8 cellular contexts compared by ENCODE assay signal in genomic region chr11:65540290-65541092, GRCh38. TPM values are rescaled to one million over a fixed set of nuclear protein-coding genes. Genes with fewer than 3 reads are reported as not detected.
DNase-seq lines count a peak whose midpoint lies in the region; FAIRE-seq and TF ChIP-seq lines count a peak whose summit lies in the region.

No MANE protein-coding gene starts in this region.

- peak; percentile 98 for DNase-seq in GM10248 (ENCODE audit: extremely low spot score)
- DNase-seq in H54 (ENCODE audit: insufficient read length, low spot score) = peak; percentile 98
- DNase-seq in LoVo (ENCODE audit: low spot score) = peak; percentile 85
- peak; percentile 64 to 97 (median 88) for DNase-seq in amygdala (lab: John Stamatoyannopoulos, UW)
- peak; percentile 93 for DNase-seq in right atrium auricular region (ENCODE audit: low spot score)
- peak; percentile 64 for DNase-seq in renal cortical epithelial cell (ENCODE audit: low read depth)
- no peak for DNase-seq in vagina (ENCODE audit: extremely low spot score in 2 of 2)

- peaks cover 18% of the 10 kb centered on the region for H3K36me3 Mint-ChIP-seq in T-helper 1 cell treated with Interleukin-12 subunit alpha and Interleukin-12 subunit beta and Interleukin-4 antibody, amounts not matched to agents 30 μg/mL and 1 μg/mL, for 36 hours (ENCODE audit: low read depth)

- FAIRE-seq in H54 (lab: Jason Lieb, UNC) = no peak

- CTCF ChIA-PET in GM10248 (lab: Yijun Ruan, JAX) = interaction anchor here (0.7 to 6.1 kb wide), 46 partner anchors 8 to 266 kb away, joined by 3 to 86 read pairs (median 6); partner anchors contain the start of genes DPF2, EHBP1L1, FAM89B and KCNK7

- H3K4me1 ChIP-seq in right atrium auricular region (peaks cover 0 to 23% of the 10 kb centered on the region in 2 donors), vagina (peaks cover 28% of the 10 kb centered on the region)

- H3K36me3 ChIP-seq in right atrium auricular region (peaks cover 29% of the 10 kb centered on the region), vagina (peaks cover 0 to 12% of the 10 kb centered on the region in 2 donors)

- no peaks in the 10 kb centered on the region for H3K27me3 Mint-ChIP-seq in T-helper 1 cell treated with Interleukin-12 subunit alpha and Interleukin-12 subunit beta and Interleukin-4 antibody, amounts not matched to agents 30 μg/mL and 1 μg/mL, for 36 hours (ENCODE audit: low read depth)

- H3K4me3 ChIP-seq in right atrium auricular region (peak overlapping the region; percentile 35 to 51), vagina (peak overlapping the region; percentile 55 to 89)

- H3K9me3 Mint-ChIP-seq in T-helper 1 cell treated with Interleukin-12 subunit alpha and Interleukin-12 subunit beta and Interleukin-4 antibody, amounts not matched to agents 30 μg/mL and 1 μg/mL, for 36 hours = no peaks in the 10 kb centered on the region

- peak overlapping the region; percentile 80 for H3K27ac Mint-ChIP-seq in T-helper 1 cell treated with Interleukin-12 subunit alpha and Interleukin-12 subunit beta and Interleukin-4 antibody, amounts not matched to agents 30 μg/mL and 1 μg/mL, for 36 hours

- TF ChIP-seq CTCF in GM10248 (IDR thresholded peaks at IDR 0.05; ENCODE audit: control extremely low read depth, extremely low read depth, low read depth, missing control alignments) (peak; percentile 81), right atrium auricular region (IDR thresholded peaks at IDR 0.05) (peak; percentile 88 to 90), vagina (IDR thresholded peaks at IDR 0.05) (peak; percentile 77 to 96 (median 91))

- H3K9me3 ChIP-seq in right atrium auricular region (no peaks in the 10 kb centered on the region), vagina (no peaks in the 10 kb centered on the region)

- peaks cover 17% of the 10 kb centered on the region for H3K4me1 Mint-ChIP-seq in T-helper 1 cell treated with Interleukin-12 subunit alpha and Interleukin-12 subunit beta and Interleukin-4 antibody, amounts not matched to agents 30 μg/mL and 1 μg/mL, for 36 hours (ENCODE audit: low read depth)

- TF ChIP-seq POLR2A in H54 (IDR thresholded peaks at IDR 0.05; ENCODE audit: low read depth, low read length) (no peak; the same call in 1 of the 2 replicates), vagina (IDR thresholded peaks at IDR 0.05) (no peak)

- H3K4me3 Mint-ChIP-seq in T-helper 1 cell treated with Interleukin-12 subunit alpha and Interleukin-12 subunit beta and Interleukin-4 antibody, amounts not matched to agents 30 μg/mL and 1 μg/mL, for 36 hours = peak overlapping the region; percentile 86

- intact Hi-C loops in vagina (cut with DNase I) = no loop called here

- no peaks in the 10 kb centered on the region for H3K27me3 ChIP-seq in right atrium auricular region
- no peaks in the 10 kb centered on the region for H3K27me3 ChIP-seq in vagina

- POLR2A ChIA-PET in GM10248 (lab: Yijun Ruan, JAX) = interaction anchor here (0.5 to 2.1 kb wide), 9 partner anchors 9 to 118 kb away, joined by 3 to 15 read pairs (median 4); partner anchors contain the start of genes MALAT1, NEAT1 and SCYL1

- peak overlapping the region; percentile 87 to 90 for H3K27ac ChIP-seq in right atrium auricular region
- peak overlapping the region; percentile 98 for H3K27ac ChIP-seq in vagina

RNA-seq across cellular contexts. Expression of gene SCYL1, which starts 15.6 kb away (rescaled TPM):
- 10 to 100 TPM; 71.8 to 89.7 TPM for total RNA-seq in right atrium auricular region
- 48.8 and 57.2 TPM in 2 replicates for total RNA-seq in renal cortical epithelial cell
- total RNA-seq in vagina = 77.3 TPM

RNA-seq across cellular contexts. Expression of gene LTBP3, which starts 17.7 kb away (rescaled TPM):
- total RNA-seq in right atrium auricular region = 100 to 1,000 TPM; 114 to 161 TPM
- 11.6 and 82.8 TPM in 2 replicates for total RNA-seq in renal cortical epithelial cell
- total RNA-seq in vagina = 246 TPM

RNA-seq across cellular contexts. Expression of gene ZNRD2, which starts 29.8 kb away (rescaled TPM):
- total RNA-seq in right atrium auricular region (10 to 100 TPM; 36.1 to 50.6 TPM), renal cortical epithelial cell (33.8 and 53.1 TPM in 2 replicates), vagina (68.5 TPM)

RNA-seq across cellular contexts. Expression of gene FAM89B, which starts 31.8 kb away (rescaled TPM):
- total RNA-seq in right atrium auricular region (10 to 100 TPM; 25.7 to 51.0 TPM), renal cortical epithelial cell (10.1 and 14.8 TPM in 2 replicates), vagina (62.4 TPM)

RNA-seq across cellular contexts. Expression of gene EHBP1L1, which starts 35.4 kb away (rescaled TPM):
- total RNA-seq in right atrium auricular region (10 to 100 TPM; 20.5 to 85.3 TPM), renal cortical epithelial cell (31.0 and 39.4 TPM in 2 replicates), vagina (123 TPM)

Comparison
In these comparisons a context has a peak if more than half of its experiments do, and no peak if none do; other contexts are left out.
1. DNase-seq: peak in GM10248 (single experiment), H54 (single experiment), LoVo (single experiment), amygdala (56 of 56), right atrium auricular region (single experiment) and renal cortical epithelial cell (single experiment); none in vagina (0 of 2).
2. Peak in every context shown above with its lines, with median percentiles within 50 percentile points of each other: CTCF ChIP-seq.